ENCODE assay signal across 14 cellular contexts in the genomic region with DNA sequence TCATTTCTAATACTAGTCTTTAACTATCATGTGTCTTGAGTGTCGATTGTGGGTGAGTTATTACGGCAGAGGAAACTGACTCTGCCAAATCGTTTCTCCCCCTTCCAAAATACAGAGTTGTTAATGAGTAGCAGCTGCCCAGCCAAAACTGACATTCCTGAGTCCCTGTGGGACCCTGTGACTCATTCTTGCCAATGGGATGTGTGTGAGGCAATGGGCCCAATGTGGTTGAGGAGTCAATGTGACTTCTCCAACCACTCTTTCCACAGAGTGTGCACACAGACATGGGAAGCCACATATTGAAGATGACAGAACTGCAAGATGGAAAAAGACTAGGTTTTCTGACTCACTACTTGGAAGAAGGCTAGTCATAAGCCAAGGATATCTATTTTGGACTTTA.
DNase-seq lines count a peak whose midpoint lies in the region; ATAC-seq, FAIRE-seq and TF ChIP-seq lines count a peak whose summit lies in the region.
"Had no signal": no experiment of that assay in that cellular context is flagged by ENCODE, and none has a peak within 500 bp of the region (broad histone marks: within the 10 kb centered on the region; RNA-seq: fewer than 3 reads in every experiment).

No MANE protein-coding gene starts in this region.

- DNase-seq in HS-5 (ENCODE audit: low read depth) (peak; percentile 99), astrocyte (ENCODE audit: low read depth) (peak; percentile 86), right atrium auricular region (ENCODE audit: low spot score) (peak; percentile 86), testis (peak; percentile 17)
- DNase-seq in stimulated activated CD4-positive, alpha-beta T cell treated with anti-CD3 and anti-CD28 coated beads, Interleukin-2, amount 100 ng/mL, for 24 hours, result no peak
- no peak for DNase-seq in stimulated activated CD8-positive, alpha-beta memory T cell treated with anti-CD3 and anti-CD28 coated beads, Interleukin-4, amount 100 ng/mL, for 48 hours
- no peak for DNase-seq in activated CD4-positive, alpha-beta T cell treated with anti-CD3 and anti-CD28 coated beads for 48 hours
- DNase-seq: activated naive CD8-positive, alpha-beta T cell treated with anti-CD3 and anti-CD28 coated beads, Interleukin-2, amount 10 ng/mL, durations not matched to agents 7 days and 5 days; DMS79; NCI-H345 had no signal

- H3K4me3 Mint-ChIP-seq in astrocyte (ENCODE audit: unreplicated experiment), result no peak overlapping the region
- H3K4me3 Mint-ChIP-seq: activated naive CD8-positive, alpha-beta T cell treated with anti-CD3 and anti-CD28 coated beads, Interleukin-2, amount 10 ng/mL, durations not matched to agents 7 days and 5 days had no signal

- peak overlapping the region; percentile 59 for H3K27ac ChIP-seq in astrocyte (ENCODE audit: low read depth, low read length)
- H3K27ac ChIP-seq in right atrium auricular region, result peak overlapping the region in 1 of 2 donors; percentile 28
- no peak overlapping the region for H3K27ac ChIP-seq in testis
- H3K27ac ChIP-seq: KMS-11, ovary had no signal

- H3K79me2 ChIP-seq in astrocyte (ENCODE audit: insufficient read depth, low read length), result no peaks in the 10 kb centered on the region

- peak overlapping the region; percentile 75 for H3K27ac Mint-ChIP-seq in astrocyte (ENCODE audit: unreplicated experiment)
- H3K27ac Mint-ChIP-seq: activated naive CD8-positive, alpha-beta T cell treated with anti-CD3 and anti-CD28 coated beads, Interleukin-2, amount 10 ng/mL, durations not matched to agents 7 days and 5 days had no signal

- H3K9me3 Mint-ChIP-seq in astrocyte (ENCODE audit: unreplicated experiment), result no peaks in the 10 kb centered on the region
- H3K9me3 Mint-ChIP-seq: activated naive CD8-positive, alpha-beta T cell treated with anti-CD3 and anti-CD28 coated beads, Interleukin-2, amount 10 ng/mL, durations not matched to agents 7 days and 5 days had no signal

- no peak overlapping the region for H3K9ac ChIP-seq in astrocyte (ENCODE audit: low read length)
- H3K9ac ChIP-seq: KMS-11 had no signal

- H2AFZ ChIP-seq in astrocyte (ENCODE audit: low read depth, low read length), result no peak overlapping the region

- FAIRE-seq in astrocyte (lab: Jason Lieb, UNC), result no peak
- FAIRE-seq: endometrium had no signal

- H3K36me3 ChIP-seq in astrocyte (ENCODE audit: insufficient read depth, low read length) (no peaks in the 10 kb centered on the region), right atrium auricular region (no peaks in the 10 kb centered on the region), testis (ENCODE audit: low read depth, missing control alignments) (no peaks in the 10 kb centered on the region)
- H3K36me3 ChIP-seq: ovary had no signal

- peaks cover 38% of the 10 kb centered on the region for H3K4me1 Mint-ChIP-seq in astrocyte (ENCODE audit: low read depth, unreplicated experiment)
- H3K4me1 Mint-ChIP-seq: activated naive CD8-positive, alpha-beta T cell treated with anti-CD3 and anti-CD28 coated beads, Interleukin-2, amount 10 ng/mL, durations not matched to agents 7 days and 5 days had no signal

- no peak for ATAC-seq in HG03108 (IDR thresholded peaks at IDR 0.05; ENCODE audit: unreplicated experiment)

- H3K9me3 ChIP-seq in astrocyte (ENCODE audit: insufficient read depth, low read depth, low read length) (no peaks in the 10 kb centered on the region), right atrium auricular region (no peaks in the 10 kb centered on the region), testis (no peaks in the 10 kb centered on the region)
- H3K9me3 ChIP-seq: ovary had no signal

- no peaks in the 10 kb centered on the region for H4K20me1 ChIP-seq in astrocyte (ENCODE audit: insufficient read depth, low read length)

- H3K27me3 Mint-ChIP-seq in astrocyte (ENCODE audit: low read depth, unreplicated experiment), result no peaks in the 10 kb centered on the region
- H3K27me3 Mint-ChIP-seq: activated naive CD8-positive, alpha-beta T cell treated with anti-CD3 and anti-CD28 coated beads, Interleukin-2, amount 10 ng/mL, durations not matched to agents 7 days and 5 days had no signal

- no peak overlapping the region for H3K4me3 ChIP-seq in astrocyte (ENCODE audit: insufficient read depth, low read depth, low read length)
- no peak overlapping the region for H3K4me3 ChIP-seq in right atrium auricular region
- no peak overlapping the region for H3K4me3 ChIP-seq in testis
- H3K4me3 ChIP-seq: ovary had no signal

- no peaks in the 10 kb centered on the region for H3K36me3 Mint-ChIP-seq in astrocyte (ENCODE audit: low read depth, unreplicated experiment)
- H3K36me3 Mint-ChIP-seq: activated naive CD8-positive, alpha-beta T cell treated with anti-CD3 and anti-CD28 coated beads, Interleukin-2, amount 10 ng/mL, durations not matched to agents 7 days and 5 days had no signal

- peaks cover 7% of the 10 kb centered on the region for H3K4me1 ChIP-seq in astrocyte (ENCODE audit: insufficient read depth, low read length)
- H3K4me1 ChIP-seq in right atrium auricular region, result peaks cover 0 to 24% of the 10 kb centered on the region in 2 donors
- H3K4me1 ChIP-seq in testis, result no peaks in the 10 kb centered on the region

- 61 to 77% methylated on average over 3 of the region's 3 CpGs for WGBS in testis, 2 donors

- H3K27me3 ChIP-seq in astrocyte (ENCODE audit: insufficient read depth, low read length) (no peaks in the 10 kb centered on the region), right atrium auricular region (no peaks in the 10 kb centered on the region), testis (no peaks in the 10 kb centered on the region)
- H3K27me3 ChIP-seq: ovary had no signal

- TF ChIP-seq POLR2A in testis (IDR thresholded peaks at IDR 0.05), result no peak

- peak overlapping the region; percentile 67 for H3K4me2 ChIP-seq in astrocyte (ENCODE audit: low read length)
- H3K4me2 ChIP-seq: KMS-11 had no signal

- intact Hi-C loops in testis (cut with DNase I; ENCODE audit: low total_unique reads), result no loop called here

- TF ChIP-seq CTCF in astrocyte (IDR thresholded peaks at IDR 0.05; ENCODE audit: insufficient read depth, low read depth, low read length) (no peak), right atrium auricular region (IDR thresholded peaks at IDR 0.05) (no peak), testis (IDR thresholded peaks at IDR 0.05) (no peak)

Comparison
In these comparisons a context has a peak if more than half of its experiments do, and no peak if none do; other contexts are left out.
1. DNase-seq: peak in HS-5 (single experiment), astrocyte (single experiment), right atrium auricular region (single experiment) and testis (single experiment); none in stimulated activated CD4-positive, alpha-beta T cell treated with anti-CD3 and anti-CD28 coated beads, Interleukin-2, amount 100 ng/mL, for 24 hours (0 of 2), stimulated activated CD8-positive, alpha-beta memory T cell treated with anti-CD3 and anti-CD28 coated beads, Interleukin-4, amount 100 ng/mL, for 48 hours (single experiment) and activated CD4-positive, alpha-beta T cell treated with anti-CD3 and anti-CD28 coated beads for 48 hours (single experiment).